24 cellular contexts compared by ENCODE assay signal in the genomic region with DNA sequence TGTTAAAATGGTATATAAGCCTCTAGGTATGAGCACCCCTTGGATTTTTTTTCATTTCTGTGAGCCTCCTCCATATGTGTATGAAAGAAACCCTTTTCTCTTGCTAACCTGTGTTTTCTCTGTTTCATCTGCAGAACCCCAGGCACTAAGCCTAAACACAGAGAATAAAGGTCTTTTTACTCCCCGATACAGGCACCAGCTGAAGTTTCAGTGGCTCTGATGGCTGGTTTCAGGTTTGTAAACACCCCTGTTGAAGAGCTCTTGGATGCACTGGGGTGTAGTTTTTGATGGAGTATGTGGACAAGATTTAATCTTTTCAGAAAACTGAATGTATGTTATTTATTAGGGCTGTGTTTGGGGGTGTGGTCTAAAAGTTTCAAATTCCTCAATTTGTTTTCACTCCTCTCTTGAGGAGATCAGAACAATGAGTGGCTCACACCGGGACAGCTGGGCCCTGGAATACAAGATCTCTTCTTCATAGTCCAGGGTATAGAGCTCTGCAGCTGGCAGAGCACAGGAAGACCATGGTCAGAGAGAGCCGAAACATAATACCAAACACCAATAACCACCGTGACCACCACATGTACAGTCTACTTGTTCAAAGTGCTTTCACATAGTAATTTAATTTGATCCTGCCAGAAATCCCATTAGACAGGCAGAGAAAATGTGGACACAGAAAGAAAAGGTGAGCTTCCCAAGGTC. TPM values are rescaled to one million over a fixed set of nuclear protein-coding genes. Genes with fewer than 3 reads are reported as not detected.
DNase-seq lines count a peak whose midpoint lies in the region; ATAC-seq and TF ChIP-seq lines count a peak whose summit lies in the region.
"Had no signal": no experiment of that assay in that cellular context is flagged by ENCODE, and none has a peak within 500 bp of the region (broad histone marks: within the 10 kb centered on the region; RNA-seq: fewer than 3 reads in every experiment).

No MANE protein-coding gene starts in this region.

- H3K27ac ChIP-seq in KMS-11 (peak overlapping the region; percentile 52; the same call in 1 of the 2 replicates), SJCRH30 (peak overlapping the region; percentile 96)
- H3K27ac ChIP-seq: BLaER1, PC-9, SK-N-MC had no signal

- TF ChIP-seq CTCF in KMS-11 (conservative IDR thresholded peaks at IDR 0.05; ENCODE audit: low read depth, low read length) (no peak), type B pancreatic cell (conservative IDR thresholded peaks at IDR 0.05) (no peak)

- H3K4me2 ChIP-seq in KMS-11: peak overlapping the region; percentile 60
- H3K4me2 ChIP-seq: BLaER1, PC-9 had no signal

- H3K4me1 ChIP-seq in KMS-11 (ENCODE audit: low read depth, poor library complexity, severe bottlenecking) (peaks cover 31% of the 10 kb centered on the region), SJCRH30 (peaks cover 28% of the 10 kb centered on the region)
- H3K4me1 ChIP-seq: BLaER1 had no signal

- H3K36me3 ChIP-seq in KMS-11 (ENCODE audit: insufficient read depth) (no peaks in the 10 kb centered on the region), SJCRH30 (no peaks in the 10 kb centered on the region)
- H3K36me3 ChIP-seq: BLaER1, MG63 had no signal

- peaks cover 13% of the 10 kb centered on the region for H3K4me1 Mint-ChIP-seq in type B pancreatic cell (ENCODE audit: unreplicated experiment)
- H3K4me1 Mint-ChIP-seq: CD4-positive, CD25-positive, alpha-beta regulatory T cell had no signal

- H3K79me2 ChIP-seq in KMS-11 (ENCODE audit: insufficient read depth, low read depth): no peaks in the 10 kb centered on the region

- peak; percentile 94 to 98 for DNase-seq in SJCRH30
- peak; percentile 85 for DNase-seq in myocyte (ENCODE audit: low read depth)
- no peak for DNase-seq in type B pancreatic cell (ENCODE audit: extremely low spot score, unreplicated experiment)
- no peak for DNase-seq in NCI-H82 (lab: John Stamatoyannopoulos, UW)
- DNase-seq: CD4-positive, CD25-positive, alpha-beta regulatory T cell; GOT3; MG63; NCI-H1417 treated with DMSO at 0.1 percent for 48 hours; NCI-H1694 treated with DMSO at 0.1 percent for 48 hours; NCI-H2081; NCI-H524; NCI-H748 treated with DMSO at 0.1 percent for 48 hours; PC-9 had no signal

- H3K36me3 Mint-ChIP-seq in type B pancreatic cell: no peaks in the 10 kb centered on the region
- H3K36me3 Mint-ChIP-seq: CD4-positive, CD25-positive, alpha-beta regulatory T cell had no signal

- H3K9ac ChIP-seq in KMS-11: no peak overlapping the region; the same call in 1 of the 2 replicates
- H3K9ac ChIP-seq: BLaER1 had no signal

- no peak overlapping the region for H3K4me3 ChIP-seq in KMS-11 (IDR thresholded peaks at IDR 0.05; ENCODE audit: insufficient read depth, low read depth, low read length)
- H3K4me3 ChIP-seq in SJCRH30: peak overlapping the region; percentile 25
- H3K4me3 ChIP-seq: BLaER1, K562, MG63, PC-9, SK-N-MC had no signal

- H3K27me3 ChIP-seq in KMS-11 (ENCODE audit: insufficient read depth, low read depth) (no peaks in the 10 kb centered on the region), SJCRH30 (no peaks in the 10 kb centered on the region)
- H3K27me3 ChIP-seq: BLaER1, MG63 had no signal

- no peaks in the 10 kb centered on the region for H3K27me3 Mint-ChIP-seq in type B pancreatic cell

- H3K27ac Mint-ChIP-seq in type B pancreatic cell: peak overlapping the region; percentile 50
- H3K27ac Mint-ChIP-seq: CD4-positive, CD25-positive, alpha-beta regulatory T cell had no signal

- H2AFZ ChIP-seq in KMS-11 (ENCODE audit: low read depth): no peak overlapping the region
- H2AFZ ChIP-seq: PC-9 had no signal

- peaks cover 13% of the 10 kb centered on the region for H3K9me3 ChIP-seq in SJCRH30 (replicated peaks)

- H3K9me3 Mint-ChIP-seq in type B pancreatic cell: peaks cover 11% of the 10 kb centered on the region

- ATAC-seq in HG02571 (IDR thresholded peaks at IDR 0.05; ENCODE audit: unreplicated experiment) (no peak), GM18858 (IDR thresholded peaks at IDR 0.05; ENCODE audit: unreplicated experiment) (no peak)
- ATAC-seq: HCT116, K562, Right ventricle myocardium inferior had no signal

- no peaks in the 10 kb centered on the region for H4K20me1 ChIP-seq in KMS-11 (ENCODE audit: insufficient read depth)
- H4K20me1 ChIP-seq: BLaER1 had no signal

- H3K4me3 Mint-ChIP-seq in type B pancreatic cell: no peak overlapping the region
- H3K4me3 Mint-ChIP-seq: CD4-positive, CD25-positive, alpha-beta regulatory T cell had no signal

RNA-seq across cellular contexts. Expression of a gene that starts 50.2 kb away (rescaled TPM):
- total RNA-seq in SJCRH30 (2014; rRNA removed; shearing (Covaris generic)): 0.40 and 0.41 TPM in 2 replicates
- not detected in 2 replicates for total RNA-seq in myocyte
- polyA plus RNA-seq in myocyte (2012): 0.05 TPM
- total RNA-seq in type B pancreatic cell (ENCODE audit: low replicate concordance): 49.4 and 125 TPM in 2 replicates
- total RNA-seq: CD4-positive, CD25-positive, alpha-beta regulatory T cell; K562; Right ventricle myocardium inferior; RPMI7951; T-helper 1 cell treated with Interleukin-12 subunit alpha and Interleukin-12 subunit beta and Interleukin-4 antibody, amounts not matched to agents 30 ng/mL and 1 ng/mL, for 36 hours had no signal
- polyA plus RNA-seq: AG04450; CD4-positive, CD25-positive, alpha-beta regulatory T cell; K562 had no signal

Comparison
In these comparisons a context has a peak if more than half of its experiments do, and no peak if none do; other contexts are left out.
1. DNase-seq: peak in SJCRH30 (2 of 2) and myocyte (single experiment); none in type B pancreatic cell (single experiment) and NCI-H82 (single experiment).
2. RNA of a gene that starts 50.2 kb away (total RNA-seq): 49.4 to 125 TPM in type B pancreatic cell; 0.40 to 0.41 TPM in SJCRH30 and not detected in myocyte; every median in the first group is over 10 times any median in the second.